In genomic region chr2:48007699-48008268, GRCh38 we compare ENCODE assay signal across 24 cellular contexts.
"Had no signal": no experiment of that assay in that cellular context is flagged by ENCODE, and none has a peak within 500 bp of the region (broad histone marks: within the 10 kb centered on the region; RNA-seq: fewer than 3 reads in every experiment).

No MANE protein-coding gene starts in this region.

- H3K36me3 ChIP-seq: left ventricle myocardium inferior, pancreas, prostate gland, sigmoid colon, spleen, suprapubic skin, thoracic aorta, tibial artery, uterus had no signal

- H3K27ac ChIP-seq: left ventricle myocardium inferior, pancreas, prostate gland, sigmoid colon, spleen, suprapubic skin, thoracic aorta, tibial artery, uterus had no signal

- H3K9me3 Mint-ChIP-seq: nephron; stimulated activated effector memory CD8-positive, alpha-beta T cell treated with anti-CD3 and anti-CD28 coated beads, Interleukin-12 subunit alpha, Interleukin-12 subunit beta, amount 100 ng/mL, for 72 hours; stimulated activated naive CD8-positive, alpha-beta T cell treated with anti-CD3 and anti-CD28 coated beads, Interleukin-15, Interleukin-2, amounts not matched to agents 100 ng/mL and 50 ng/mL, for 24 hours had no signal

- H3K4me3 ChIP-seq: left ventricle myocardium inferior, lung, pancreas, prostate gland, sigmoid colon, spleen, suprapubic skin, thoracic aorta, tibial artery, uterus had no signal

- H3K36me3 Mint-ChIP-seq: naive thymus-derived CD8-positive, alpha-beta T cell; stimulated activated effector memory CD8-positive, alpha-beta T cell treated with anti-CD3 and anti-CD28 coated beads, Interleukin-12 subunit alpha, Interleukin-12 subunit beta, amount 100 ng/mL, for 72 hours had no signal

- H3K27me3 ChIP-seq: pancreas, sigmoid colon, spleen, suprapubic skin, tibial artery, uterus had no signal

- H3K4me1 ChIP-seq: left ventricle myocardium inferior, pancreas, prostate gland, sigmoid colon, spleen, suprapubic skin, tibial artery, uterus had no signal

- H3K27ac Mint-ChIP-seq: nephron; stimulated activated effector memory CD8-positive, alpha-beta T cell treated with anti-CD3 and anti-CD28 coated beads, Interleukin-12 subunit alpha, Interleukin-12 subunit beta, amount 100 ng/mL, for 72 hours; stimulated activated naive CD8-positive, alpha-beta T cell treated with anti-CD3 and anti-CD28 coated beads, Interleukin-15, Interleukin-2, amounts not matched to agents 100 ng/mL and 50 ng/mL, for 24 hours had no signal

- H3K4me3 Mint-ChIP-seq: naive thymus-derived CD8-positive, alpha-beta T cell; nephron; neural crest cell; stimulated activated effector memory CD8-positive, alpha-beta T cell treated with anti-CD3 and anti-CD28 coated beads, Interleukin-12 subunit alpha, Interleukin-12 subunit beta, amount 100 ng/mL, for 72 hours; stimulated activated naive CD8-positive, alpha-beta T cell treated with anti-CD3 and anti-CD28 coated beads, Interleukin-15, Interleukin-2, amounts not matched to agents 100 ng/mL and 50 ng/mL, for 24 hours had no signal

- H3K4me1 Mint-ChIP-seq: naive thymus-derived CD8-positive, alpha-beta T cell; nephron; stimulated activated effector memory CD8-positive, alpha-beta T cell treated with anti-CD3 and anti-CD28 coated beads, Interleukin-12 subunit alpha, Interleukin-12 subunit beta, amount 100 ng/mL, for 72 hours had no signal

- DNase-seq: islet precursor cell; left ventricle myocardium inferior; naive thymus-derived CD8-positive, alpha-beta T cell; nucleus accumbens; pancreas; posterior cingulate gyrus; retina; right cardiac atrium; sigmoid colon; small intestine; spleen; stimulated activated CD4-positive, alpha-beta T cell treated with anti-CD3 and anti-CD28 coated beads, Interleukin-4, amount 100 ng/mL, for 24 hours; stimulated activated naive CD4-positive, alpha-beta T cell; tibial artery; trophoblast cell; uterus had no signal

- ATAC-seq: naive thymus-derived CD8-positive, alpha-beta T cell; pancreas; right cardiac atrium; stimulated activated effector memory CD8-positive, alpha-beta T cell treated with anti-CD3 and anti-CD28 coated beads, Interleukin-12 subunit alpha, Interleukin-12 subunit beta, amount 100 ng/mL, for 72 hours had no signal
